Comparison of ENCODE assay signal across 1 cellular context in the genomic region with DNA sequence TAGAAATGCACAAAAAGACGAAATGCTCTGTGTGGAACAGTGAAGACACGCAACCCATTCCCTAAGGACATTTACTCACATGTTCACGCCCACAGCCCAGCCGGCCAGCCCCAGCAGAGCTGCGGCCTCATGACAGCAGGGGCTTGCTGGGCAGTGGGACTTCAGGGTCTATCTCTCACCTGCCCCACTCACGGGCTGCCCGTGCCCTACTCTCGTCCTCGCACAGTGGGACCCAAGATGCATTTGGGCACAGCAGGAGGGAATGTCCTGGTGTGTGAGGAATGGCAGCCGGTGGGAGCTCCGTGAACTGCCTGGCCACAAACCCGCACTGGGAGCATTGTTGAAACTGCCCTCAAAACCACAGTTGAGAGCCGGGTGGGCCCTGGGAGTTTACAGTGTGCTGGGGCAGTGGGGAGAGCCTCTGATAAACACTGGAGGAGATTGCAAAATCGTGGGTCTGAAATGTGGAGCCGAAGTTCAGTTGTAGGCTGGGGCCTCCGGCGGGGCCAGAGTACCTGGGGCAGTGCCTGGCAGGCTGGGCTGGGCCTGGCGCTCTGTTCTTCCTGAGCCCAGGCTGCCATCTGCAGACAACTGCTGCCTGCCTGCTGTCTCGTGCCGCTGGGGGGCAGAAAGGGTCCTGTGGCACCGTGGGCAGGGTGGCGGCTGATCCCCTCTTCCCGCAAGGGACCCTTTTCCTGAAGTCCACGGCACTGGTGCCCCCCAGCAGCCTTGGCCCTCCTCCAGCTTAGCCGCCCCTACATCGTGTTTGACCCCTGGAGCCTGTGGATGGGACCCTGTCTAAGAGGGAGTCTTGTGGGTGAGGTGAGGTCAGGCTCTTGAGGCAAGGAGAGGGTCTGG.
TF ChIP-seq lines count a peak whose summit lies in the region.

No MANE protein-coding gene starts in this region.

TF ChIP-seq in H1, 55 proteins besides CTCF, POLR2A, EP300 and RAD21:
- TF ChIP-seq CTBP2 (IDR thresholded peaks at IDR 0.05; ENCODE audit: borderline replicate concordance, insufficient read depth, insufficient read length, low read length) (no peak), YY1 (IDR thresholded peaks at IDR 0.05; ENCODE audit: low read depth, low read length) (no peak), CHD2 (IDR thresholded peaks at IDR 0.05; ENCODE audit: low read length) (no peak), EGR1 (IDR thresholded peaks at IDR 0.05; ENCODE audit: borderline replicate concordance, low read depth, low read length) (no peak), RFX5 (IDR thresholded peaks at IDR 0.05; ENCODE audit: borderline replicate concordance, low read depth, low read length) (no peak), NRF1 (IDR thresholded peaks at IDR 0.05; ENCODE audit: low read depth, low read length) (no peak), TCF12 (IDR thresholded peaks at IDR 0.05; ENCODE audit: low read depth, low read length) (no peak), CBX5 (IDR thresholded peaks at IDR 0.05; ENCODE audit: low read depth, low read length) (no peak), GTF2F1 (IDR thresholded peaks at IDR 0.05; ENCODE audit: borderline replicate concordance, low read depth, low read length) (no peak), KDM1A (IDR thresholded peaks at IDR 0.05; ENCODE audit: borderline replicate concordance, low read length) (no peak), SRF (IDR thresholded peaks at IDR 0.05; ENCODE audit: low read depth, low read length) (no peak), TBP (IDR thresholded peaks at IDR 0.05; ENCODE audit: low read depth, low read length) (no peak), CBX8 (IDR thresholded peaks at IDR 0.05; ENCODE audit: borderline replicate concordance, low read depth, low read length) (no peak), GABPA (IDR thresholded peaks at IDR 0.05; ENCODE audit: borderline replicate concordance, insufficient read depth, low read length) (no peak), NANOG (IDR thresholded peaks at IDR 0.05; ENCODE audit: insufficient read depth, low read depth, low read length, poor library complexity, severe bottlenecking) (no peak), EZH2 (IDR thresholded peaks at IDR 0.05; ENCODE audit: low read depth, low read length, severe bottlenecking) (no peak)
- TF ChIP-seq, protein P1, sequence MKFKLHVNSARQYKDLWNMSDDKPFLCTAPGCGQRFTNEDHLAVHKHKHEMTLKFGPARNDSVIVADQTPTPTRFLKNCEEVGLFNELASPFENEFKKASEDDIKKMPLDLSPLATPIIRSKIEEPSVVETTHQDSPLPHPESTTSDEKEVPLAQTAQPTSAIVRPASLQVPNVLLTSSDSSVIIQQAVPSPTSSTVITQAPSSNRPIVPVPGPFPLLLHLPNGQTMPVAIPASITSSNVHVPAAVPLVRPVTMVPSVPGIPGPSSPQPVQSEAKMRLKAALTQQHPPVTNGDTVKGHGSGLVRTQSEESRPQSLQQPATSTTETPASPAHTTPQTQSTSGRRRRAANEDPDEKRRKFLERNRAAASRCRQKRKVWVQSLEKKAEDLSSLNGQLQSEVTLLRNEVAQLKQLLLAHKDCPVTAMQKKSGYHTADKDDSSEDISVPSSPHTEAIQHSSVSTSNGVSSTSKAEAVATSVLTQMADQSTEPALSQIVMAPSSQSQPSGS (IDR thresholded peaks at IDR 0.05; ENCODE audit: low read length) = no peak
- TF ChIP-seq, protein P2, sequence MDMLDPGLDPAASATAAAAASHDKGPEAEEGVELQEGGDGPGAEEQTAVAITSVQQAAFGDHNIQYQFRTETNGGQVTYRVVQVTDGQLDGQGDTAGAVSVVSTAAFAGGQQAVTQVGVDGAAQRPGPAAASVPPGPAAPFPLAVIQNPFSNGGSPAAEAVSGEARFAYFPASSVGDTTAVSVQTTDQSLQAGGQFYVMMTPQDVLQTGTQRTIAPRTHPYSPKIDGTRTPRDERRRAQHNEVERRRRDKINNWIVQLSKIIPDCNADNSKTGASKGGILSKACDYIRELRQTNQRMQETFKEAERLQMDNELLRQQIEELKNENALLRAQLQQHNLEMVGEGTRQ (IDR thresholded peaks at IDR 0.05; ENCODE audit: low read length) = no peak
